18 cellular contexts compared by ENCODE assay signal in genomic region chr7:123711832-123712293, GRCh38. TPM values are rescaled to one million over a fixed set of nuclear protein-coding genes. Genes with fewer than 3 reads are reported as not detected.
DNase-seq lines count a peak whose midpoint lies in the region; ATAC-seq, FAIRE-seq and TF ChIP-seq lines count a peak whose summit lies in the region.
"Had no signal": no experiment of that assay in that cellular context is flagged by ENCODE, and none has a peak within 500 bp of the region (broad histone marks: within the 10 kb centered on the region; RNA-seq: fewer than 3 reads in every experiment).

No MANE protein-coding gene starts in this region.

- intact Hi-C loops in sciatic nerve (cut with DNase I) = no loop called here

- H3K27ac Mint-ChIP-seq in activated T-cell treated with anti-CD3 and anti-CD28 coated beads, Interleukin-2, amount 50 U/mL, for 24 hours = peak overlapping the region; percentile 91
- peak overlapping the region; percentile 48 for H3K27ac Mint-ChIP-seq in activated CD4-positive, alpha-beta memory T cell treated with anti-CD3 and anti-CD28 coated beads, Interleukin-2, amount 10 ng/mL, durations not matched to agents 7 days and 5 days
- peak overlapping the region; percentile 15 to 79 (median 48) for H3K27ac Mint-ChIP-seq in nephron

- no peaks in the 10 kb centered on the region for H3K27me3 Mint-ChIP-seq in activated T-cell treated with anti-CD3 and anti-CD28 coated beads, Interleukin-2, amount 50 U/mL, for 24 hours
- no peaks in the 10 kb centered on the region for H3K27me3 Mint-ChIP-seq in activated CD4-positive, alpha-beta memory T cell treated with anti-CD3 and anti-CD28 coated beads, Interleukin-2, amount 10 ng/mL, durations not matched to agents 7 days and 5 days
- H3K27me3 Mint-ChIP-seq in nephron (ENCODE audit: low read depth) = no peaks in the 10 kb centered on the region

- TF ChIP-seq POLR2A in H54 (IDR thresholded peaks at IDR 0.05; ENCODE audit: low read depth, low read length) = no peak

- no peak for ATAC-seq in sciatic nerve
- ATAC-seq: gastroesophageal sphincter, PC-3 had no signal

- CTCF ChIA-PET in activated CD4-positive, alpha-beta memory T cell treated with anti-CD3 and anti-CD28 coated beads, Interleukin-2, amount 10 ng/mL, durations not matched to agents 7 days and 5 days (lab: Charles Lee) = no interaction called here

- POLR2A ChIA-PET in activated CD4-positive, alpha-beta memory T cell treated with anti-CD3 and anti-CD28 coated beads, Interleukin-2, amount 10 ng/mL, durations not matched to agents 7 days and 5 days (lab: Charles Lee) = interaction anchor here (2.0 kb wide), 1 partner anchor 37 kb away, joined by 8 read pairs; the partner anchor contains the start of gene WASL

- no peak for DNase-seq in activated T-cell treated with anti-CD3 and anti-CD28 coated beads, Interleukin-2, amount 50 U/mL, for 24 hours
- DNase-seq in activated T-cell treated with anti-CD3 and anti-CD28 coated beads, Interleukin-2, amount 50 U/mL, for 1 hour = no peak
- DNase-seq in H54 (ENCODE audit: insufficient read length, low spot score) (no peak), kidney glomerular epithelial cell (lab: John Stamatoyannopoulos, UW) (no peak), NCI-H1092 (lab: John Stamatoyannopoulos, UW) (no peak), sciatic nerve (ENCODE audit: low spot score) (no peak)
- DNase-seq in activated CD4-positive, alpha-beta memory T cell treated with anti-CD3 and anti-CD28 coated beads, Interleukin-2, amount 10 ng/mL, durations not matched to agents 7 days and 5 days = no peak
- DNase-seq: cerebellar nuclear complex; H9; mesenchymal stem cell; NCI-H1436 treated with DMSO at 0.1 percent for 48 hours; NCI-H510A; PC-3; sigmoid colon; stimulated activated naive CD4-positive, alpha-beta T cell treated with Interleukin-2 at 50 U/mL for 16 hours had no signal

- no peak for TF ChIP-seq CTCF in nephron (IDR thresholded peaks at IDR 0.05; ENCODE audit: unreplicated experiment in 3 of 3)

- no peak overlapping the region for H3K4me3 Mint-ChIP-seq in activated T-cell treated with anti-CD3 and anti-CD28 coated beads, Interleukin-2, amount 50 U/mL, for 24 hours
- H3K4me3 Mint-ChIP-seq in activated CD4-positive, alpha-beta memory T cell treated with anti-CD3 and anti-CD28 coated beads, Interleukin-2, amount 10 ng/mL, durations not matched to agents 7 days and 5 days = no peak overlapping the region
- no peak overlapping the region for H3K4me3 Mint-ChIP-seq in nephron
- H3K4me3 Mint-ChIP-seq: H9 had no signal

- no peaks in the 10 kb centered on the region for H3K9me3 Mint-ChIP-seq in activated T-cell treated with anti-CD3 and anti-CD28 coated beads, Interleukin-2, amount 50 U/mL, for 24 hours
- no peaks in the 10 kb centered on the region for H3K9me3 Mint-ChIP-seq in activated CD4-positive, alpha-beta memory T cell treated with anti-CD3 and anti-CD28 coated beads, Interleukin-2, amount 10 ng/mL, durations not matched to agents 7 days and 5 days
- H3K9me3 Mint-ChIP-seq in nephron = no peaks in the 10 kb centered on the region
- H3K9me3 Mint-ChIP-seq: H9 had no signal

- H3K4me1 Mint-ChIP-seq in activated T-cell treated with anti-CD3 and anti-CD28 coated beads, Interleukin-2, amount 50 U/mL, for 24 hours (ENCODE audit: low read depth) = peaks cover 58% of the 10 kb centered on the region
- H3K4me1 Mint-ChIP-seq in activated CD4-positive, alpha-beta memory T cell treated with anti-CD3 and anti-CD28 coated beads, Interleukin-2, amount 10 ng/mL, durations not matched to agents 7 days and 5 days = peaks cover 52% of the 10 kb centered on the region
- H3K4me1 Mint-ChIP-seq in nephron = peaks cover 31% of the 10 kb centered on the region

- H3K36me3 Mint-ChIP-seq in activated T-cell treated with anti-CD3 and anti-CD28 coated beads, Interleukin-2, amount 50 U/mL, for 24 hours (ENCODE audit: low read depth) = peaks cover 28% of the 10 kb centered on the region
- peaks cover 24% of the 10 kb centered on the region for H3K36me3 Mint-ChIP-seq in activated CD4-positive, alpha-beta memory T cell treated with anti-CD3 and anti-CD28 coated beads, Interleukin-2, amount 10 ng/mL, durations not matched to agents 7 days and 5 days (ENCODE audit: low read depth)
- peaks cover 21% of the 10 kb centered on the region for H3K36me3 Mint-ChIP-seq in nephron (ENCODE audit: low read depth)

- FAIRE-seq in H54 (lab: Jason Lieb, UNC) = peak; percentile 77

RNA-seq across cellular contexts. Expression of gene WASL, which starts 36.9 kb away (rescaled TPM):
- total RNA-seq in activated CD4-positive, alpha-beta memory T cell treated with anti-CD3 and anti-CD28 coated beads, Interleukin-2, amount 10 ng/mL, durations not matched to agents 7 days and 5 days = 1 to 10 TPM; 7.1 to 7.3 TPM
- 51.3 TPM for total RNA-seq in sciatic nerve

RNA-seq across cellular contexts. Expression of gene LMOD2, which starts 56.2 kb away (rescaled TPM):
- total RNA-seq in activated CD4-positive, alpha-beta memory T cell treated with anti-CD3 and anti-CD28 coated beads, Interleukin-2, amount 10 ng/mL, durations not matched to agents 7 days and 5 days = not detected
- not detected for total RNA-seq in sciatic nerve
- total RNA-seq: gastroesophageal sphincter, H9, LHCN-M2, PC-3, sigmoid colon had no signal
